16 cellular contexts compared by ENCODE assay signal in the genomic region with DNA sequence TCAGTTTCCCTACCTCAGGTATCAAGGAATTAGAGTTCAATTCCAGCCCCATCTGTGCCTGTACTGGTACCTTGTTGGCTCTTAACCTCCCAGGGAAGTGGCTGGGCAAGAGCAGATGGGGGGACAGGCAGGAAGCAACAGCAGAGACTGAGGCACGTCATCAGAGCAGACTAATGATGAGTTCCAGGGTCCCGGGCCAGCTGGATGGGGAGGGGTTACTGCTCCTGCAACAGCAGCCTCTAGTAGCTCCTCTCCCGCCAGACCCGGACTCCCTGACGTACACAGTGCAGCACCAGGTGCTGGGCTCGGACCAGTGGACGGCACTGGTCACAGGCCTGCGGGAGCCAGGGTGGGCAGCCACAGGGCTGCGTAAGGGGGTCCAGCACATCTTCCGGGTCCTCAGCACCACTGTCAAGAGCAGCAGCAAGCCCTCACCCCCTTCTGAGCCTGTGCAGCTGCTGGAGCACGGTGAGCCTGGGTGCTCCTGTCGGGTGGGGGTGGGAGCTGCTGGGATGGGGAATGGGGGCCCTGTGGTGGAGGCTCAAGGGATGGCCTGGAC. TPM values are rescaled to one million over a fixed set of nuclear protein-coding genes. Genes with fewer than 3 reads are reported as not detected.
DNase-seq lines count a peak whose midpoint lies in the region; ATAC-seq and TF ChIP-seq lines count a peak whose summit lies in the region.
"Had no signal": no experiment of that assay in that cellular context is flagged by ENCODE, and none has a peak within 500 bp of the region (broad histone marks: within the 10 kb centered on the region; RNA-seq: fewer than 3 reads in every experiment).

No MANE protein-coding gene starts in this region.

- no peaks in the 10 kb centered on the region for H3K9me3 ChIP-seq in esophagus muscularis mucosa
- no peaks in the 10 kb centered on the region for H3K9me3 ChIP-seq in sigmoid colon
- H3K9me3 ChIP-seq: BLaER1 treated with 17β-estradiol and CSF1 and Interleukin-3, amounts not matched to agents 10 nM and 100 nM had no signal

- H3K27me3 ChIP-seq in esophagus muscularis mucosa: peaks cover 0 to 5% (median 0%) of the 10 kb centered on the region in 4 donors
- no peaks in the 10 kb centered on the region for H3K27me3 ChIP-seq in sigmoid colon
- H3K27me3 ChIP-seq: BLaER1 treated with 17β-estradiol and CSF1 and Interleukin-3, amounts not matched to agents 10 nM and 100 nM had no signal

- no peak overlapping the region for H3K4me3 ChIP-seq in esophagus muscularis mucosa
- H3K4me3 ChIP-seq in sigmoid colon: no peak overlapping the region
- H3K4me3 ChIP-seq: BLaER1 treated with 17β-estradiol and CSF1 and Interleukin-3, amounts not matched to agents 10 nM and 100 nM; GM23248 had no signal

- H3K36me3 ChIP-seq in esophagus muscularis mucosa: peaks cover 10 to 64% (median 34%) of the 10 kb centered on the region in 4 donors
- peaks cover 7 to 85% (median 36%) of the 10 kb centered on the region in 4 donors for H3K36me3 ChIP-seq in sigmoid colon

- TF ChIP-seq POLR2A in esophagus muscularis mucosa (IDR thresholded peaks at IDR 0.05; ENCODE audit: low read depth) (no peak), sigmoid colon (IDR thresholded peaks at IDR 0.05) (no peak)

- ATAC-seq in Right ventricle myocardium inferior: no peak
- no peak for ATAC-seq in GM19324 (IDR thresholded peaks at IDR 0.05; ENCODE audit: low FRiP score, unreplicated experiment)
- no peak for ATAC-seq in GM18870 (IDR thresholded peaks at IDR 0.05; ENCODE audit: unreplicated experiment)
- ATAC-seq: HCT116 had no signal

- H3K4me1 ChIP-seq in esophagus muscularis mucosa (peaks cover 19 to 93% (median 71%) of the 10 kb centered on the region in 4 donors), sigmoid colon (peaks cover 0 to 57% (median 42%) of the 10 kb centered on the region in 4 donors)

- 75% methylated on average over 2 of the region's 12 CpGs for WGBS in esophagus muscularis mucosa
- 85 to 89% methylated on average over 12 of the region's 12 CpGs for WGBS in sigmoid colon, 2 donors

- TF ChIP-seq EP300 in esophagus muscularis mucosa (IDR thresholded peaks at IDR 0.05): no peak
- no peak for TF ChIP-seq EP300 in sigmoid colon (IDR thresholded peaks at IDR 0.05)

- intact Hi-C loops in Right ventricle myocardium inferior (cut with DNase I): loop anchor here (10.0 kb wide), 1 partner anchor 162 kb away; no protein-coding TSS in a partner anchor
- intact Hi-C loops in cardiac septum (cut with DNase I): no loop called here
- intact Hi-C loops in esophagus muscularis mucosa (cut with DNase I): no loop called here
- intact Hi-C loops in sigmoid colon (cut with DNase I): no loop called here

- H3K27ac ChIP-seq in esophagus muscularis mucosa (replicated peaks in 1 of 4) (peak overlapping the region; percentile 62 to 99 (median 94)), sigmoid colon (peak overlapping the region; percentile 58 to 99 (median 99))
- H3K27ac ChIP-seq: BLaER1 treated with 17β-estradiol and CSF1 and Interleukin-3, amounts not matched to agents 10 nM and 100 nM; GM23248 had no signal

- TF ChIP-seq CTCF in esophagus muscularis mucosa (IDR thresholded peaks at IDR 0.05) (no peak), sigmoid colon (IDR thresholded peaks at IDR 0.05) (no peak)

- peak; percentile 50 for DNase-seq in Right ventricle myocardium inferior (ENCODE audit: missing footprints)
- DNase-seq in cardiac septum (ENCODE audit: low spot score): no peak
- DNase-seq in esophagus muscularis mucosa (ENCODE audit: extremely low spot score): no peak
- DNase-seq in sigmoid colon: no peak
- no peak for DNase-seq in amygdala (lab: John Stamatoyannopoulos, UW)
- DNase-seq: 8988T; AML-193; CD4-positive, CD25-positive, alpha-beta regulatory T cell; DMS53; GF-D8; GM23248 had no signal

RNA-seq across cellular contexts. Expression of a gene that starts 26.0 kb away (rescaled TPM):
- 22.9 TPM for total RNA-seq in Right ventricle myocardium inferior
- total RNA-seq in cardiac septum: 22.6 TPM
- total RNA-seq in esophagus muscularis mucosa: 10 to 100 TPM; 16.2 to 32.6 (median 19.9) TPM
- total RNA-seq in sigmoid colon: 10 to 100 TPM; 13.9 to 24.7 (median 21.3) TPM
- 10 to 100 TPM; 42.6 to 52.8 (median 44.2) TPM for polyA plus RNA-seq in sigmoid colon

RNA-seq across cellular contexts. Expression of a gene that starts 38.1 kb away (rescaled TPM):
- total RNA-seq in Right ventricle myocardium inferior: 119 TPM
- total RNA-seq in cardiac septum: 199 TPM
- 100 to 1,000 TPM; 115 to 251 (median 180) TPM for total RNA-seq in esophagus muscularis mucosa
- 100 to 1,000 TPM; 123 to 321 (median 194) TPM for total RNA-seq in sigmoid colon
- 10 to 100 TPM in 2 of 3 donors, 1 to 10 TPM in 1; 6.0 to 25.4 (median 13.4) TPM for polyA plus RNA-seq in sigmoid colon

RNA-seq across cellular contexts. Expression of a gene that starts 41.6 kb away (rescaled TPM):
- total RNA-seq in Right ventricle myocardium inferior (not detected), cardiac septum (0.32 TPM), esophagus muscularis mucosa (not detected), sigmoid colon (under 1 TPM in 1 of 4 donors, not detected in 3; under 0.01 TPM)
- under 1 TPM in 1 of 3 donors, not detected in 2; 0.07 TPM for polyA plus RNA-seq in sigmoid colon
- polyA plus RNA-seq: CD4-positive, CD25-positive, alpha-beta regulatory T cell; GM23248 had no signal

RNA-seq across cellular contexts. Expression of a gene that starts 54.5 kb away (rescaled TPM):
- total RNA-seq in Right ventricle myocardium inferior (13,356 TPM), cardiac septum (21,230 TPM), esophagus muscularis mucosa (over 10,000 TPM; 19,781 to 23,770 (median 22,752) TPM), sigmoid colon (over 10,000 TPM in 3 of 4 donors, 1,000 to 10,000 TPM in 1; 7,366 to 30,562 (median 13,340) TPM)
- polyA plus RNA-seq in sigmoid colon: 100 to 1,000 TPM in 2 of 3 donors, 10 to 100 TPM in 1; 35.1 to 264 (median 162) TPM
- total RNA-seq: CD4-positive, CD25-positive, alpha-beta regulatory T cell; HT-29 had no signal
- polyA plus RNA-seq: CD4-positive, CD25-positive, alpha-beta regulatory T cell had no signal
